Comparison of ENCODE assay signal across 8 cellular contexts in genomic region chr7:102450242-102450641, GRCh38. TPM values are rescaled to one million over a fixed set of nuclear protein-coding genes. Genes with fewer than 3 reads are reported as not detected.
DNase-seq lines count a peak whose midpoint lies in the region; ATAC-seq, FAIRE-seq and TF ChIP-seq lines count a peak whose summit lies in the region.

No MANE protein-coding gene starts in this region.

- peaks cover 39 to 44% of the 10 kb centered on the region in 2 donors for H3K36me3 Mint-ChIP-seq in stimulated activated naive B cell treated with anti-CD40 and anti-IgM and Interleukin-4, amounts not matched to agents 10 μg/mL and 1 μg/mL and 100 μg/mL, for 72 hours

- H3K36me3 ChIP-seq in RWPE2 (ENCODE audit: low read depth) (no peaks in the 10 kb centered on the region), aorta (ENCODE audit: control insufficient read depth in 1 of 2, insufficient read depth in 2 of 2, low read length in 1 of 2) (no peaks in the 10 kb centered on the region)

- FAIRE-seq in H54 (lab: Jason Lieb, UNC): no peak

- H3K4me1 ChIP-seq in RWPE2 (ENCODE audit: insufficient read depth, poor library complexity, severe bottlenecking) (no peaks in the 10 kb centered on the region), aorta (ENCODE audit: control insufficient read depth in 1 of 2, insufficient read depth in 2 of 2, low read length in 2 of 2) (no peaks in the 10 kb centered on the region)

- DNase-seq in activated CD4-positive, CD25-positive, alpha-beta regulatory T cell treated with anti-CD3 and anti-CD28 coated beads, Interleukin-2, amount 50 U/mL, for 72 hours: no peak
- no peak for DNase-seq in RWPE2 (ENCODE audit: low spot score)
- peak; percentile 90 for DNase-seq in cerebellum (ENCODE audit: low spot score)
- DNase-seq in stimulated activated naive B cell treated with anti-CD40 and anti-IgM and Interleukin-4, amounts not matched to agents 10 μg/mL and 1 μg/mL and 100 μg/mL, for 72 hours: peak; percentile 52
- no peak for DNase-seq in H54 (ENCODE audit: insufficient read length, low spot score)
- DNase-seq in aorta: no peak

- H3K9me3 ChIP-seq in RWPE2 (ENCODE audit: severe bottlenecking) (no peaks in the 10 kb centered on the region), aorta (ENCODE audit: control insufficient read depth, low read length) (no peaks in the 10 kb centered on the region)

- intact Hi-C loops in aorta (cut with DNase I): no loop called here

- peak; percentile 43 for TF ChIP-seq CTCF in RWPE2 (IDR thresholded peaks at IDR 0.05; ENCODE audit: poor library complexity, severe bottlenecking)

- no peaks in the 10 kb centered on the region for H3K9me3 Mint-ChIP-seq in stimulated activated naive B cell treated with anti-CD40 and anti-IgM and Interleukin-4, amounts not matched to agents 10 μg/mL and 1 μg/mL and 100 μg/mL, for 72 hours

- no peaks in the 10 kb centered on the region for H3K27me3 ChIP-seq in RWPE2 (ENCODE audit: insufficient read depth, poor library complexity, severe bottlenecking)
- no peaks in the 10 kb centered on the region for H3K27me3 ChIP-seq in aorta (ENCODE audit: control insufficient read depth in 1 of 2, insufficient read depth in 2 of 2, low read length in 1 of 2)

- H3K4me3 ChIP-seq in RWPE2 (ENCODE audit: severe bottlenecking): no peak overlapping the region
- no peak overlapping the region for H3K4me3 ChIP-seq in aorta (ENCODE audit: low read length in 2 of 2)

- TF ChIP-seq POLR2A in H54 (IDR thresholded peaks at IDR 0.05; ENCODE audit: low read depth, low read length): no peak

- no peaks in the 10 kb centered on the region for H3K27me3 Mint-ChIP-seq in stimulated activated naive B cell treated with anti-CD40 and anti-IgM and Interleukin-4, amounts not matched to agents 10 μg/mL and 1 μg/mL and 100 μg/mL, for 72 hours

- H3K4me3 Mint-ChIP-seq in stimulated activated naive B cell treated with anti-CD40 and anti-IgM and Interleukin-4, amounts not matched to agents 10 μg/mL and 1 μg/mL and 100 μg/mL, for 72 hours: no peak overlapping the region

- H3K27ac ChIP-seq in RWPE2 (ENCODE audit: poor library complexity, severe bottlenecking): no peak overlapping the region
- no peak overlapping the region for H3K27ac ChIP-seq in aorta (ENCODE audit: low read depth in 1 of 2, low read length in 2 of 2)

- H3K4me1 Mint-ChIP-seq in stimulated activated naive B cell treated with anti-CD40 and anti-IgM and Interleukin-4, amounts not matched to agents 10 μg/mL and 1 μg/mL and 100 μg/mL, for 72 hours: peaks cover 25 to 32% of the 10 kb centered on the region in 2 donors

- WGBS in aorta, 2 donors: 78 to 79% methylated on average over 6 of the region's 6 CpGs

- ATAC-seq in activated CD4-positive, CD25-positive, alpha-beta regulatory T cell treated with anti-CD3 and anti-CD28 coated beads, Interleukin-2, amount 50 U/mL, for 24 hours: peak; percentile 81 to 86
- ATAC-seq in RWPE2 (ENCODE audit: low read depth) (0 out of 3 replicates have a peak, but pooled peaks have one; percentile 18), HG03139 (IDR thresholded peaks at IDR 0.05; ENCODE audit: unreplicated experiment) (no peak), aorta (ENCODE audit: low FRiP score) (no peak)
- peak; percentile 78 to 80 for ATAC-seq in stimulated activated naive B cell treated with anti-CD40 and anti-IgM and Interleukin-4, amounts not matched to agents 10 μg/mL and 1 μg/mL and 100 μg/mL, for 72 hours (replicated peaks)

- peak overlapping the region; percentile 78 for H3K27ac Mint-ChIP-seq in stimulated activated naive B cell treated with anti-CD40 and anti-IgM and Interleukin-4, amounts not matched to agents 10 μg/mL and 1 μg/mL and 100 μg/mL, for 72 hours

RNA-seq across cellular contexts. Expression of gene ALKBH4, which starts 14.4 kb away (rescaled TPM):
- total RNA-seq in cerebellum (13.8 TPM), aorta (1 to 10 TPM; 6.1 to 8.7 TPM)
- 10 to 100 TPM in 1 of 2 donors, 1 to 10 TPM in 1; 9.1 to 10.2 TPM for polyA plus RNA-seq in aorta

RNA-seq across cellular contexts. Expression of gene LRWD1, which starts 14.5 kb away (rescaled TPM):
- total RNA-seq in cerebellum (25.3 TPM), aorta (1 to 10 TPM; 8.6 to 9.4 TPM)
- 10 to 100 TPM; 13.4 to 16.5 TPM for polyA plus RNA-seq in aorta

RNA-seq across cellular contexts. Expression of gene ORAI2, which starts 16.9 kb away (rescaled TPM):
- total RNA-seq in cerebellum (29.8 TPM), aorta (10 to 100 TPM; 17.8 to 25.5 TPM)
- polyA plus RNA-seq in aorta: 1 to 10 TPM; 3.1 to 7.4 TPM

RNA-seq across cellular contexts. Expression of gene POLR2J, which starts 28.5 kb away (rescaled TPM):
- total RNA-seq in cerebellum: 9.6 TPM
- 10 to 100 TPM; 29.6 to 35.9 TPM for total RNA-seq in aorta
- 10 to 100 TPM; 90.0 to 92.9 TPM for polyA plus RNA-seq in aorta

RNA-seq across cellular contexts. Expression of gene PRKRIP1, which starts 54.1 kb away (rescaled TPM):
- total RNA-seq in cerebellum: 18.3 TPM
- 10 to 100 TPM; 19.0 to 26.0 TPM for total RNA-seq in aorta
- 10 to 100 TPM; 14.9 to 66.5 TPM for polyA plus RNA-seq in aorta

Comparison
In these comparisons a context has a peak if more than half of its experiments do, and no peak if none do; other contexts are left out.
1. ATAC-seq: peak in activated CD4-positive, CD25-positive, alpha-beta regulatory T cell treated with anti-CD3 and anti-CD28 coated beads, Interleukin-2, amount 50 U/mL, for 24 hours (2 of 2), RWPE2 (single experiment) and stimulated activated naive B cell treated with anti-CD40 and anti-IgM and Interleukin-4, amounts not matched to agents 10 μg/mL and 1 μg/mL and 100 μg/mL, for 72 hours (2 of 2); none in HG03139 (single experiment) and aorta (single experiment).
2. DNase-seq: peak in cerebellum (single experiment) and stimulated activated naive B cell treated with anti-CD40 and anti-IgM and Interleukin-4, amounts not matched to agents 10 μg/mL and 1 μg/mL and 100 μg/mL, for 72 hours (single experiment); none in activated CD4-positive, CD25-positive, alpha-beta regulatory T cell treated with anti-CD3 and anti-CD28 coated beads, Interleukin-2, amount 50 U/mL, for 72 hours (single experiment), RWPE2 (single experiment), H54 (single experiment) and aorta (0 of 2).